In the genomic region with DNA sequence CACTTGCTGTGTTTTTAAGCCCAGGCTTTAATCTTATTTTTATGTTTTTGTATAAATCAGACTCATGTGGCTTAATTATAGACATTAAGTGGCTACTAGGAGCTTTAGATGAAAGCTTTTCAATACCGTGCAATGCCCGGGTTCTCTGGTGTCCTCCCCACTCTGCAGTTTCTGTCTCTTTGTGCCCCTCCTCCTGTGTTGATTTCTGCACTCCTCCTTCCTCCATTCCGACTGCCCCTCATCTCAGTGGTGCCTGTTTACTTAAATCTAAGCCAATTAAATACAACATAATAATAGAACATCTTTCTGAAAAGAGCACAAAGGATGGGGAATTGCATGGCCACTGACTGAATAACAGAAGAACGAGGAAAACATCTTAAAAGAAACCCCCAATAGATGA, we compare ENCODE assay signal across 14 cellular contexts.
"Had no signal": no experiment of that assay in that cellular context is flagged by ENCODE, and none has a peak within 500 bp of the region (broad histone marks: within the 10 kb centered on the region; RNA-seq: fewer than 3 reads in every experiment).

No MANE protein-coding gene starts in this region.

- H3K4me1 Mint-ChIP-seq: activated CD8-positive, alpha-beta memory T cell treated with anti-CD3 and anti-CD28 coated beads, Interleukin-2, amount 10 ng/mL, durations not matched to agents 7 days and 5 days; memory B cell had no signal

- H3K4me1 ChIP-seq: esophagus muscularis mucosa, left ventricle myocardium inferior, pancreas, uterus had no signal

- H3K27me3 ChIP-seq: esophagus muscularis mucosa, pancreas, uterus had no signal

- H3K27me3 Mint-ChIP-seq: activated CD8-positive, alpha-beta memory T cell treated with anti-CD3 and anti-CD28 coated beads, Interleukin-2, amount 10 ng/mL, durations not matched to agents 7 days and 5 days; activated T-cell treated with anti-CD3 and anti-CD28 coated beads, Interleukin-2, amount 50 U/mL, for 24 hours had no signal

- H3K27ac ChIP-seq: esophagus muscularis mucosa, left ventricle myocardium inferior, pancreas, uterus had no signal

- DNase-seq: activated CD4-positive, alpha-beta T cell treated with anti-CD3 and anti-CD28 coated beads for 1 hour; activated CD4-positive, alpha-beta T cell treated with anti-CD3 and anti-CD28 coated beads, Interleukin-2, amount 50 U/mL, for 48 hours; activated CD8-positive, alpha-beta memory T cell treated with anti-CD3 and anti-CD28 coated beads, Interleukin-2, amount 10 ng/mL, durations not matched to agents 7 days and 5 days; activated gamma-delta T cell treated with Interleukin-2 at 50 U/mL for 16 hours; activated T-cell treated with anti-CD3 and anti-CD28 coated beads, Interleukin-2, amount 50 U/mL, for 24 hours; aorta; kidney; left ventricle myocardium inferior; nephron progenitor cell; pancreas; uterus had no signal

- H3K36me3 Mint-ChIP-seq: activated CD8-positive, alpha-beta memory T cell treated with anti-CD3 and anti-CD28 coated beads, Interleukin-2, amount 10 ng/mL, durations not matched to agents 7 days and 5 days had no signal

- H3K9me3 ChIP-seq: esophagus muscularis mucosa, pancreas, uterus had no signal

- H3K9me3 Mint-ChIP-seq: activated T-cell treated with anti-CD3 and anti-CD28 coated beads, Interleukin-2, amount 50 U/mL, for 24 hours; T-helper 2 cell treated with Interferon-gamma antibody and Interleukin-4, amounts not matched to agents 5 μg/mL and 100 μg/mL, for 36 hours had no signal

- H3K27ac Mint-ChIP-seq: activated CD8-positive, alpha-beta memory T cell treated with anti-CD3 and anti-CD28 coated beads, Interleukin-2, amount 10 ng/mL, durations not matched to agents 7 days and 5 days; activated T-cell treated with anti-CD3 and anti-CD28 coated beads, Interleukin-2, amount 50 U/mL, for 24 hours; memory B cell; nephron progenitor cell; T-helper 2 cell treated with Interferon-gamma antibody and Interleukin-4, amounts not matched to agents 5 μg/mL and 100 μg/mL, for 36 hours had no signal

- H3K4me3 ChIP-seq: esophagus muscularis mucosa, left ventricle myocardium inferior, pancreas, uterus had no signal

- H3K4me3 Mint-ChIP-seq: activated CD8-positive, alpha-beta memory T cell treated with anti-CD3 and anti-CD28 coated beads, Interleukin-2, amount 10 ng/mL, durations not matched to agents 7 days and 5 days; activated T-cell treated with anti-CD3 and anti-CD28 coated beads, Interleukin-2, amount 50 U/mL, for 24 hours; memory B cell; nephron progenitor cell; T-helper 2 cell treated with Interferon-gamma antibody and Interleukin-4, amounts not matched to agents 5 μg/mL and 100 μg/mL, for 36 hours had no signal

- H3K36me3 ChIP-seq: esophagus muscularis mucosa, left ventricle myocardium inferior, pancreas, uterus had no signal
